ENCODE assay signal across 8 cellular contexts in the genomic region with DNA sequence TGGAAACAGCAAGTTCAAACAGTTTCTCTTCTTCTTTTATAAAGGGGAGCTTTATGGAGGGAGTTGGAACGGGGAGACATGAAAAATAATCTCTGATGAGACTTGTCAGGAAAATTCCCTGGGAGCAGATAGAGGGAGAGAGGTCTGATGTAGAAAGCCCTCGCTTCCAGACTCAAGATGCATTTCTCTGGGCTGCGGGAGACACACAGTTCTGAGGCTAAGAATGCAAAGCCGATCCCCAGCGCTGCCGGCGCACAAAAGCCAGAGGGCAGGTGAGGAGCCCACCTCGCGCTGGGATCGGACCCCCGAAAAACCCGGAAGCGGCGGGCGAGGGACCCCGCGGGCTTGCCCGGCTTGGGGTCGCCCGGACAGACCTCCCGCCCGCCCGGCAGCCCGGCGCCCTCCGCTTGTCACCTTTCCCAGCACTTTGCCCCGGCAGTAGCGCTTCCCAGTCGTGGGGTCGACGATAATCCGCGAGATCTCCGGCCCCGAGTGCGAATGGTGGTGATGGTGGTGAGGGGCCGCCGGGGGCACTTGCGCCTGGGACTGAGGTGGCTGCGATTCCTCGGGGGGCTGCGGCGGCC. TPM values are rescaled to one million over a fixed set of nuclear protein-coding genes. Genes with fewer than 3 reads are reported as not detected.
A peak's percentile ranks its signal among the peaks of the same experiment; 100 is the strongest.
DNase-seq lines count a peak whose midpoint lies in the region; ATAC-seq and TF ChIP-seq lines count a peak whose summit lies in the region.

No MANE protein-coding gene starts in this region.

- H3K4me1 ChIP-seq in duodenal mucosa (ENCODE audit: control insufficient read depth in 1 of 2, insufficient read depth in 2 of 2, low read length in 2 of 2): peaks cover 4 to 22% of the 10 kb centered on the region in 2 donors
- peaks cover 15 to 42% of the 10 kb centered on the region in 2 donors for H3K4me1 ChIP-seq in thoracic aorta (ENCODE audit: control insufficient read depth in 1 of 2, low read depth in 2 of 2)

- H3K27me3 ChIP-seq in duodenal mucosa (ENCODE audit: control insufficient read depth in 1 of 2, insufficient read depth in 2 of 2, low read length in 2 of 2) (no peaks in the 10 kb centered on the region), thoracic aorta (replicated peaks; ENCODE audit: insufficient read depth) (no peaks in the 10 kb centered on the region)

- H3K4me3 ChIP-seq in duodenal mucosa (ENCODE audit: low read depth in 1 of 2, low read length in 2 of 2) (peak overlapping the region; percentile 81 to 84), thoracic aorta (peak overlapping the region; percentile 83)

- peaks cover 26% of the 10 kb centered on the region for H3K27me3 Mint-ChIP-seq in T-helper 1 cell treated with Interleukin-12 subunit alpha and Interleukin-12 subunit beta and Interleukin-4 antibody, amounts not matched to agents 30 μg/mL and 1 μg/mL, for 36 hours (ENCODE audit: low read depth)

- peak overlapping the region; percentile 28 for H3K27ac Mint-ChIP-seq in T-helper 1 cell treated with Interleukin-12 subunit alpha and Interleukin-12 subunit beta and Interleukin-4 antibody, amounts not matched to agents 30 μg/mL and 1 μg/mL, for 36 hours

- TF ChIP-seq CTCF in thoracic aorta (IDR thresholded peaks at IDR 0.05): no peak

- ATAC-seq in HG02798 (IDR thresholded peaks at IDR 0.05; ENCODE audit: poor library complexity, unreplicated experiment) (peak; percentile 3), thoracic aorta (ENCODE audit: insufficient number of reproducible peaks, low FRiP score, low read depth) (no peak)

- H3K36me3 Mint-ChIP-seq in T-helper 1 cell treated with Interleukin-12 subunit alpha and Interleukin-12 subunit beta and Interleukin-4 antibody, amounts not matched to agents 30 μg/mL and 1 μg/mL, for 36 hours (ENCODE audit: low read depth): peaks cover 6% of the 10 kb centered on the region

- H3K9me3 ChIP-seq in duodenal mucosa (ENCODE audit: control insufficient read depth in 1 of 2, low read length in 2 of 2) (no peaks in the 10 kb centered on the region), thoracic aorta (no peaks in the 10 kb centered on the region)

- DNase-seq in ELR (ENCODE audit: low read depth): peak; percentile 53
- DNase-seq in medulla oblongata (ENCODE audit: extremely low spot score): peak; percentile 42
- no peak for DNase-seq in thoracic aorta (ENCODE audit: low spot score)
- DNase-seq in activated effector memory CD4-positive, alpha-beta T cell treated with Interleukin-2 at 50 U/mL for 16 hours: no peak
- DNase-seq in HK-2 (ENCODE audit: unreplicated experiment): no peak

- H3K9me3 Mint-ChIP-seq in T-helper 1 cell treated with Interleukin-12 subunit alpha and Interleukin-12 subunit beta and Interleukin-4 antibody, amounts not matched to agents 30 μg/mL and 1 μg/mL, for 36 hours: no peaks in the 10 kb centered on the region

- H3K36me3 ChIP-seq in duodenal mucosa (ENCODE audit: control insufficient read depth in 1 of 2, insufficient read depth in 2 of 2, low read length in 2 of 2) (peaks cover 18 to 28% of the 10 kb centered on the region in 2 donors), thoracic aorta (peaks cover 7% of the 10 kb centered on the region)

- H3K4me1 Mint-ChIP-seq in T-helper 1 cell treated with Interleukin-12 subunit alpha and Interleukin-12 subunit beta and Interleukin-4 antibody, amounts not matched to agents 30 μg/mL and 1 μg/mL, for 36 hours (ENCODE audit: low read depth): peaks cover 18% of the 10 kb centered on the region

- peak overlapping the region; percentile 81 for H3K4me3 Mint-ChIP-seq in T-helper 1 cell treated with Interleukin-12 subunit alpha and Interleukin-12 subunit beta and Interleukin-4 antibody, amounts not matched to agents 30 μg/mL and 1 μg/mL, for 36 hours

- peak overlapping the region; percentile 94 for H3K27ac ChIP-seq in duodenal mucosa (ENCODE audit: low read depth, low read length)
- H3K27ac ChIP-seq in thoracic aorta: peak overlapping the region; percentile 97 to 98

- peak overlapping the region; percentile 79 to 81 for H3K9ac ChIP-seq in duodenal mucosa (ENCODE audit: low read depth in 1 of 2, low read length in 2 of 2)

RNA-seq across cellular contexts. Expression of a gene that starts 0.5 kb away (rescaled TPM):
- 100 to 1,000 TPM; 126 to 180 TPM for total RNA-seq in thoracic aorta

RNA-seq across cellular contexts. Expression of a gene that starts 31.9 kb away (rescaled TPM):
- 1 to 10 TPM in 1 of 2 donors, under 1 TPM in 1; 0.14 to 1.6 TPM for total RNA-seq in thoracic aorta

Comparison
In these comparisons a context has a peak if more than half of its experiments do, and no peak if none do; other contexts are left out.
1. DNase-seq: peak in ELR (single experiment) and medulla oblongata (single experiment); none in thoracic aorta (single experiment), activated effector memory CD4-positive, alpha-beta T cell treated with Interleukin-2 at 50 U/mL for 16 hours (single experiment) and HK-2 (single experiment).